Comparison of ENCODE assay signal across 32 cellular contexts in the genomic region with DNA sequence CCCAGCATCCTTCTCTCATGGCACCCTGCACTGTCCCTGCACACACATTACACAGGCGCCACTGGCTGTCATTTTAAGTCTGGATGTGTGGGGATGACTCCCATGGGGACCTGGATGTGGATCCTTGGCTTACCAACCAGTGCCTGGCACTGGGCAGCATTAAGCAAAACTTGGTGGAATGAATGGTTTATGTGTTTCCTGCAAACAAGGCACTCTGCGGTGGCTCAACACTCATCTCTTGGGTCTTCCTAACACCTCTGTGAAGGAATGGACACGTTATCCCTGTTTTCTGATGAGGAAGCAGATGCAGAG.
"Had no signal": no experiment of that assay in that cellular context is flagged by ENCODE, and none has a peak within 500 bp of the region (broad histone marks: within the 10 kb centered on the region; RNA-seq: fewer than 3 reads in every experiment).

No MANE protein-coding gene starts in this region.

- DNase-seq: activated CD4-positive, alpha-beta memory T cell treated with anti-CD3 and anti-CD28 coated beads for 36 hours; activated CD4-positive, alpha-beta T cell treated with anti-CD3 and anti-CD28 coated beads for 36 hours; activated CD4-positive, alpha-beta T cell treated with anti-CD3 and anti-CD28 coated beads, Interleukin-2, amount 50 U/mL, for 1 hour; activated CD8-positive, alpha-beta memory T cell treated with anti-CD3 and anti-CD28 coated beads, Interleukin-2, amount 10 ng/mL, durations not matched to agents 7 days and 5 days; activated CD8-positive, alpha-beta memory T cell treated with anti-CD3 and anti-CD28 coated beads, Interleukin-2, amount 50 U/mL, for 48 hours; activated effector memory CD4-positive, alpha-beta T cell treated with anti-CD3 and anti-CD28 coated beads, Interleukin-2, amount 50 U/mL, for 16 hours; activated naive CD4-positive, alpha-beta T cell; activated naive CD8-positive, alpha-beta T cell treated with anti-CD3 and anti-CD28 coated beads, Interleukin-2, amount 10 ng/mL, durations not matched to agents 7 days and 5 days; activated T-cell treated with anti-CD3 and anti-CD28 coated beads, Interleukin-2, amount 50 U/mL, for 48 hours; Kasumi-1; KG1; MG63; NCI-H1092; NCI-H1417; NCI-H146; NCI-H187; NCI-H2029 treated with DMSO at 0.1 percent for 48 hours; NCI-H2107; NCI-H2171; NCI-H510A; NCI-H526; NCI-H748 treated with DMSO at 0.1 percent for 48 hours; Right ventricle myocardium superior; SW 1271; T-helper 1 cell; T-helper 2 cell; T-helper 9 cell; WERI-Rb-1 had no signal

- H3K4me1 ChIP-seq: ascending aorta, breast epithelium had no signal

- H3K27ac Mint-ChIP-seq: activated CD4-positive, alpha-beta memory T cell treated with anti-CD3 and anti-CD28 coated beads for 36 hours; activated CD4-positive, alpha-beta T cell treated with anti-CD3 and anti-CD28 coated beads for 36 hours; activated CD8-positive, alpha-beta memory T cell treated with anti-CD3 and anti-CD28 coated beads, Interleukin-2, amount 10 ng/mL, durations not matched to agents 7 days and 5 days; activated naive CD4-positive, alpha-beta T cell treated with anti-CD3 and anti-CD28 coated beads, Interleukin-2, amount 50 U/mL, for 24 hours; activated naive CD8-positive, alpha-beta T cell treated with anti-CD3 and anti-CD28 coated beads, Interleukin-2, amount 10 ng/mL, durations not matched to agents 7 days and 5 days; activated T-helper 17 cell treated with anti-CD3 and anti-CD28 coated beads, Interleukin-2, amount 50 U/mL, for 72 hours had no signal

- H3K27me3 ChIP-seq: ascending aorta, breast epithelium, MG63 had no signal

- H3K4me1 Mint-ChIP-seq: activated CD4-positive, alpha-beta T cell treated with anti-CD3 and anti-CD28 coated beads for 36 hours; activated CD8-positive, alpha-beta memory T cell treated with anti-CD3 and anti-CD28 coated beads, Interleukin-2, amount 10 ng/mL, durations not matched to agents 7 days and 5 days; activated naive CD4-positive, alpha-beta T cell treated with anti-CD3 and anti-CD28 coated beads, Interleukin-2, amount 50 U/mL, for 24 hours; activated naive CD8-positive, alpha-beta T cell treated with anti-CD3 and anti-CD28 coated beads, Interleukin-2, amount 10 ng/mL, durations not matched to agents 7 days and 5 days; activated T-helper 17 cell treated with anti-CD3 and anti-CD28 coated beads, Interleukin-2, amount 50 U/mL, for 72 hours had no signal

- H3K4me3 Mint-ChIP-seq: activated CD4-positive, alpha-beta memory T cell treated with anti-CD3 and anti-CD28 coated beads for 36 hours; activated CD4-positive, alpha-beta T cell treated with anti-CD3 and anti-CD28 coated beads for 36 hours; activated CD8-positive, alpha-beta memory T cell treated with anti-CD3 and anti-CD28 coated beads, Interleukin-2, amount 10 ng/mL, durations not matched to agents 7 days and 5 days; activated naive CD4-positive, alpha-beta T cell treated with anti-CD3 and anti-CD28 coated beads, Interleukin-2, amount 50 U/mL, for 24 hours; activated naive CD8-positive, alpha-beta T cell treated with anti-CD3 and anti-CD28 coated beads, Interleukin-2, amount 10 ng/mL, durations not matched to agents 7 days and 5 days; activated T-helper 17 cell treated with anti-CD3 and anti-CD28 coated beads, Interleukin-2, amount 50 U/mL, for 72 hours had no signal

- H3K27ac ChIP-seq: ascending aorta, breast epithelium, WERI-Rb-1 had no signal

- H3K27me3 Mint-ChIP-seq: activated CD4-positive, alpha-beta memory T cell treated with anti-CD3 and anti-CD28 coated beads for 36 hours; activated CD4-positive, alpha-beta T cell treated with anti-CD3 and anti-CD28 coated beads for 36 hours; activated CD8-positive, alpha-beta memory T cell treated with anti-CD3 and anti-CD28 coated beads, Interleukin-2, amount 10 ng/mL, durations not matched to agents 7 days and 5 days; activated naive CD4-positive, alpha-beta T cell treated with anti-CD3 and anti-CD28 coated beads, Interleukin-2, amount 50 U/mL, for 24 hours; activated naive CD8-positive, alpha-beta T cell treated with anti-CD3 and anti-CD28 coated beads, Interleukin-2, amount 10 ng/mL, durations not matched to agents 7 days and 5 days; activated T-helper 17 cell treated with anti-CD3 and anti-CD28 coated beads, Interleukin-2, amount 50 U/mL, for 72 hours had no signal

- H3K36me3 ChIP-seq: ascending aorta, breast epithelium, MG63, WERI-Rb-1 had no signal

- H3K4me3 ChIP-seq: ascending aorta, breast epithelium, MG63 had no signal

- H3K9me3 ChIP-seq: MG63 had no signal

- ATAC-seq: activated CD4-positive, alpha-beta T cell treated with anti-CD3 and anti-CD28 coated beads for 36 hours; activated CD8-positive, alpha-beta memory T cell treated with anti-CD3 and anti-CD28 coated beads, Interleukin-2, amount 10 ng/mL, durations not matched to agents 7 days and 5 days; activated T-helper 17 cell treated with anti-CD3 and anti-CD28 coated beads, Interleukin-2, amount 50 U/mL, for 72 hours had no signal

- H3K36me3 Mint-ChIP-seq: activated CD8-positive, alpha-beta memory T cell treated with anti-CD3 and anti-CD28 coated beads, Interleukin-2, amount 10 ng/mL, durations not matched to agents 7 days and 5 days had no signal
